16 cellular contexts compared by ENCODE assay signal in the genomic region with DNA sequence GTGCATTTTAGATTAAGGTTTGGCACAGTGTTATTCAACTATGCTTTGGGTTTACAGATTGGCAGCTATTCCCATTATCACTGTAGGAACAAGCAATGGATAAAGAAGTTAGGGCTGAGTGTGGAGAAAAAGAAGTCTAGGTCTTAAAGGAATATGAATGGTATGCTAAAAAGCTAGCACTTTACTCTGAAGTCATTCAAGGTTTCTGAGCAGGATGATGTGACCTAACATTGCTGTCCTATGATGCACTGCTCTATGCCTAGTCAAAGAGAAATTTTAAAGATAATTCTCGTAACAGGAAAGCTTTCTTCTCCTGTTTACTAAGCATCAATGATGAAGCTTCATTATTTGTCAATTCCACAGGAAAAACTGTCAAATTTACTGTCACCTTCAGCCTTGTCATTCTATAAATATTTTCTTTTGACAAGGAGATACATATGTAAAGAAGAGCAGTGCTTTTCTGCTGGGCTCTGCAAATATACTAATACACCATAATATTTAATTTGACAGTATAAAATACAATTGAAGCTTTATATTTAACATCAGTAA.
DNase-seq lines count a peak whose midpoint lies in the region; ATAC-seq and TF ChIP-seq lines count a peak whose summit lies in the region.
"Had no signal": no experiment of that assay in that cellular context is flagged by ENCODE, and none has a peak within 500 bp of the region (broad histone marks: within the 10 kb centered on the region; RNA-seq: fewer than 3 reads in every experiment).

No MANE protein-coding gene starts in this region.

- H3K27me3 ChIP-seq in brain microvascular endothelial cell (replicated peaks): no peaks in the 10 kb centered on the region
- H3K27me3 ChIP-seq in mesendoderm (ENCODE audit: insufficient read depth, low read length, poor library complexity): no peaks in the 10 kb centered on the region
- H3K27me3 ChIP-seq in smooth muscle cell (ENCODE audit: low read depth): no peaks in the 10 kb centered on the region
- H3K27me3 ChIP-seq in gastroesophageal sphincter: no peaks in the 10 kb centered on the region
- H3K27me3 ChIP-seq in breast epithelium: no peaks in the 10 kb centered on the region
- no peaks in the 10 kb centered on the region for H3K27me3 ChIP-seq in left lung

- H3K4me3 ChIP-seq in brain microvascular endothelial cell (ENCODE audit: low read depth, low read length) (no peak overlapping the region), mesendoderm (ENCODE audit: low read length) (no peak overlapping the region), smooth muscle cell (no peak overlapping the region), gastroesophageal sphincter (no peak overlapping the region), breast epithelium (no peak overlapping the region), left lung (no peak overlapping the region)
- H3K4me3 ChIP-seq: A549, GM23338 had no signal

- H3K4me2 ChIP-seq in mesendoderm (ENCODE audit: low read length) (no peak overlapping the region), smooth muscle cell (peak overlapping the region; percentile 41)
- H3K4me2 ChIP-seq: A549, GM23338 had no signal

- in situ Hi-C loops in brain microvascular endothelial cell (cut with HindIII; ENCODE audit: low pct_ligation_motif_present, low sequenced_read_pairs): no loop called here

- H3K36me3 ChIP-seq in brain microvascular endothelial cell (replicated peaks): no peaks in the 10 kb centered on the region
- no peaks in the 10 kb centered on the region for H3K36me3 ChIP-seq in mesendoderm (ENCODE audit: control insufficient read depth, insufficient read depth, low read length)
- H3K36me3 ChIP-seq in smooth muscle cell (ENCODE audit: low read depth): no peaks in the 10 kb centered on the region
- no peaks in the 10 kb centered on the region for H3K36me3 ChIP-seq in gastroesophageal sphincter
- H3K36me3 ChIP-seq in breast epithelium: no peaks in the 10 kb centered on the region
- no peaks in the 10 kb centered on the region for H3K36me3 ChIP-seq in left lung

- DNase-seq in amniotic epithelial cell (ENCODE audit: low read depth) (peak; percentile 18), brain microvascular endothelial cell (peak; percentile 36), mesendoderm (peak; percentile 60), smooth muscle cell (lab: John Stamatoyannopoulos, UW; ENCODE audit: unreplicated experiment) (no peak), breast epithelium (ENCODE audit: low spot score in 2 of 2) (no peak), left lung (no peak)
- DNase-seq: AML-193; Caco-2; CD4-positive, alpha-beta T cell; HCEC 1CT had no signal

- H3K27ac ChIP-seq in brain microvascular endothelial cell (no peak overlapping the region), mesendoderm (ENCODE audit: low read depth, low read length) (no peak overlapping the region), smooth muscle cell (ENCODE audit: low read depth) (peak overlapping the region; percentile 20), gastroesophageal sphincter (no peak overlapping the region), breast epithelium (no peak overlapping the region), left lung (no peak overlapping the region)
- H3K27ac ChIP-seq: 22Rv1, A549, C4-2B, HL-60 had no signal

- intact Hi-C loops in breast epithelium (cut with DNase I; ENCODE audit: low total_unique reads): no loop called here
- intact Hi-C loops in left lung (cut with DNase I): no loop called here

- no peaks in the 10 kb centered on the region for H4K20me1 ChIP-seq in smooth muscle cell (ENCODE audit: low read depth)

- TF ChIP-seq CTCF in brain microvascular endothelial cell (IDR thresholded peaks at IDR 0.05; ENCODE audit: low read depth, low read length, missing control alignments) (no peak), smooth muscle cell (IDR thresholded peaks at IDR 0.05; ENCODE audit: borderline replicate concordance, insufficient read depth, poor library complexity, severe bottlenecking) (no peak), gastroesophageal sphincter (IDR thresholded peaks at IDR 0.05) (no peak), breast epithelium (IDR thresholded peaks at IDR 0.05) (no peak), left lung (IDR thresholded peaks at IDR 0.05) (no peak)

- no peak overlapping the region for H3K56ac ChIP-seq in mesendoderm (ENCODE audit: low read length)

- no peak for ATAC-seq in gastroesophageal sphincter
- ATAC-seq in left lung: no peak
- ATAC-seq: A549, GM23338 had no signal

- H3K9me3 ChIP-seq in smooth muscle cell (replicated peaks; ENCODE audit: low read depth): no peaks in the 10 kb centered on the region
- H3K9me3 ChIP-seq in gastroesophageal sphincter: no peaks in the 10 kb centered on the region
- H3K9me3 ChIP-seq in breast epithelium: no peaks in the 10 kb centered on the region
- H3K9me3 ChIP-seq in left lung: no peaks in the 10 kb centered on the region
- H3K9me3 ChIP-seq: A549, Caco-2 had no signal

- no peak overlapping the region for H2BK5ac ChIP-seq in mesendoderm (ENCODE audit: low read length)

- H3F3A ChIP-seq in smooth muscle cell (ENCODE audit: low read depth): no peaks in the 10 kb centered on the region

- H3K79me1 ChIP-seq in mesendoderm (ENCODE audit: low read length): no peaks in the 10 kb centered on the region

- H3K79me2 ChIP-seq in mesendoderm (ENCODE audit: control insufficient read depth, insufficient read depth, low read length) (no peaks in the 10 kb centered on the region), smooth muscle cell (ENCODE audit: low read depth) (no peaks in the 10 kb centered on the region)

- H3K23ac ChIP-seq in mesendoderm (ENCODE audit: low read length): no peak overlapping the region

- H3K18ac ChIP-seq in mesendoderm (ENCODE audit: low read length): no peak overlapping the region

- H4K5ac ChIP-seq in mesendoderm (ENCODE audit: low read length): no peak overlapping the region

- H3K4me1 ChIP-seq in mesendoderm (ENCODE audit: control insufficient read depth, low read depth, low read length) (no peaks in the 10 kb centered on the region), smooth muscle cell (ENCODE audit: low read depth) (peaks cover 5% of the 10 kb centered on the region), gastroesophageal sphincter (no peaks in the 10 kb centered on the region), breast epithelium (no peaks in the 10 kb centered on the region), left lung (no peaks in the 10 kb centered on the region)
- H3K4me1 ChIP-seq: A549, Caco-2 had no signal

- H2AK5ac ChIP-seq in mesendoderm (ENCODE audit: low read length): no peak overlapping the region

- no peak overlapping the region for H2BK120ac ChIP-seq in mesendoderm (ENCODE audit: low read depth, low read length)

- TF ChIP-seq POLR2A in gastroesophageal sphincter (IDR thresholded peaks at IDR 0.05) (no peak), breast epithelium (IDR thresholded peaks at IDR 0.05) (no peak)

- H2BK15ac ChIP-seq in mesendoderm (replicated peaks; ENCODE audit: low read depth): no peak overlapping the region

- no CpG with 5 or more reads among the region's 1 CpG for WGBS in mesendoderm (ENCODE audit: extremely low coverage, insufficient coverage, low lambda C conversion rate)
- WGBS in smooth muscle cell (ENCODE audit: low lambda C conversion rate): 15% methylated on average over 1 of the region's 1 CpG
- 80 to 89% methylated on average over 1 of the region's 1 CpG for WGBS in gastroesophageal sphincter (ENCODE audit: low coverage in 1 of 2), 2 donors

- no peak overlapping the region for H3K4ac ChIP-seq in mesendoderm (ENCODE audit: low read depth, low read length)

- H3K9ac ChIP-seq in mesendoderm (ENCODE audit: low read length) (no peak overlapping the region), smooth muscle cell (ENCODE audit: low read depth) (no peak overlapping the region)

- TF ChIP-seq EP300 in gastroesophageal sphincter (IDR thresholded peaks at IDR 0.05): no peak

- H4K8ac ChIP-seq in mesendoderm (ENCODE audit: low read depth, low read length): no peak overlapping the region

- no peak overlapping the region for H2AFZ ChIP-seq in smooth muscle cell (ENCODE audit: low read depth)
- H2AFZ ChIP-seq: GM23338 had no signal

Comparison
In these comparisons a context has a peak if more than half of its experiments do, and no peak if none do; other contexts are left out.
1. DNase-seq: peak in amniotic epithelial cell (single experiment), brain microvascular endothelial cell (single experiment) and mesendoderm (single experiment); none in smooth muscle cell (single experiment), breast epithelium (0 of 2) and left lung (0 of 2).